Comparison of ENCODE assay signal across 1 cellular context in the genomic region with DNA sequence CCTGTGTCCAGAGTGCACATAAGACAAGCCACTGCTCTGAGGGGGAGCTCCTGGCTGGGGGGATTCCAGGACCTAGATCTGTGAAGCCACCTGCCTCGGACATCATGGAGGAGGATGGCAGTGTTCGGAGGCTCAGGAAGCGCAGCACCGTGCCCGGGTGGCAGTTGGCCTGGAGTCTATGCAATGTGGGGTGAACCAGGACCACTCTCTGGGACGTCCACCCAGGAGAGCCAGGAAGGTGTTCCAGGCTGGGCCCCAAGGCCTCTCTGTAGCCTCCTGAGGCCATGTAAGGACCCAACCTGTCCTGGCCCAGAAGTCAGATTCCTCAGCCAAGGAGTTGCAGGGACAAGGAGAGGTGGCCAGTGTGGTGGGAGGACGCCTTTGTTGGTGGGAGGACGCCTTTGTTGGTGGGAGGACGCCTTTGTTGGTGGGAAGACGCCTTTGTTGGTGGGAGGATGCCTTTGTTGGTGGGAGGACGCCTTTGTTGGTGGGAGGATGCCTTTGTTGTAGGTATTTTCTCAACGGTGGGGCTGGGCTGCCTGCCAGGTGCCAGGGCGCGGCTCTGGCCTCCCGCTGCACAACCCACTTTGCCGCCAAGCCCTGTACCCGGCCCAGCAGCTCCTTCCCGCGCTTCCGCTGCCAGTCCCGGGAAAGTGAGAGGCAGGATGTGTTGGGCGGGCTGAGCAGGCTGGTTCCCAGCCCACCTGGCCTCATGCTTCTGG.
TF ChIP-seq lines count a peak whose summit lies in the region.

No MANE protein-coding gene starts in this region.

TF ChIP-seq in HEK293, 187 proteins besides CTCF, POLR2A, EP300 and RAD21 (continued from another document):
- TF ChIP-seq, protein P1, sequence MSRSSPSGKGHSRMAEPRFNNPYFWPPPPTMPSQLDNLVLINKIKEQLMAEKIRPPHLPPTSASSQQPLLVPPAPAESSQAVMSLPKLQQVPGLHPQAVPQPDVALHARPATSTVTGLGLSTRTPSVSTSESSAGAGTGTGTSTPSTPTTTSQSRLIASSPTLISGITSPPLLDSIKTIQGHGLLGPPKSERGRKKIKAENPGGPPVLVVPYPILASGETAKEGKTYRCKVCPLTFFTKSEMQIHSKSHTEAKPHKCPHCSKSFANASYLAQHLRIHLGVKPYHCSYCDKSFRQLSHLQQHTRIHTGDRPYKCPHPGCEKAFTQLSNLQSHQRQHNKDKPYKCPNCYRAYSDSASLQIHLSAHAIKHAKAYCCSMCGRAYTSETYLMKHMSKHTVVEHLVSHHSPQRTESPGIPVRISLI (tag by site-specific recombination; IDR thresholded peaks at IDR 0.05) = no peak
- TF ChIP-seq WT1 (tag by site-specific recombination; IDR thresholded peaks at IDR 0.05) = 0 out of 2 replicates have a peak, but pooled peaks have one; percentile 24
- no peak for TF ChIP-seq ZNF791 (tag by site-specific recombination; IDR thresholded peaks at IDR 0.05)
- TF ChIP-seq ZBTB48 (tag by site-specific recombination; IDR thresholded peaks at IDR 0.05) = no peak
- no peak for TF ChIP-seq REPIN1 (tag by site-specific recombination; IDR thresholded peaks at IDR 0.05; ENCODE audit: low read depth)
- TF ChIP-seq ZNF626 (tag by site-specific recombination; IDR thresholded peaks at IDR 0.05) = no peak
- TF ChIP-seq ZNF266 (tag by site-specific recombination; IDR thresholded peaks at IDR 0.05; ENCODE audit: low read depth) = no peak
- TF ChIP-seq, protein P2, sequence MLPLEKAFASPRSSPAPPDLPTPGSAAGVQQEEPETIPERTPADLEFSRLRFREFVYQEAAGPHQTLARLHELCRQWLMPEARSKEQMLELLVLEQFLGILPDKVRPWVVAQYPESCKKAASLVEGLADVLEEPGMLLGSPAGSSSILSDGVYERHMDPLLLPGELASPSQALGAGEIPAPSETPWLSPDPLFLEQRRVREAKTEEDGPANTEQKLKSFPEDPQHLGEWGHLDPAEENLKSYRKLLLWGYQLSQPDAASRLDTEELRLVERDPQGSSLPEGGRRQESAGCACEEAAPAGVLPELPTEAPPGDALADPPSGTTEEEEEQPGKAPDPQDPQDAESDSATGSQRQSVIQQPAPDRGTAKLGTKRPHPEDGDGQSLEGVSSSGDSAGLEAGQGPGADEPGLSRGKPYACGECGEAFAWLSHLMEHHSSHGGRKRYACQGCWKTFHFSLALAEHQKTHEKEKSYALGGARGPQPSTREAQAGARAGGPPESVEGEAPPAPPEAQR (tag by site-specific recombination; IDR thresholded peaks at IDR 0.05) = no peak
- TF ChIP-seq KLF1 (tag by site-specific recombination; IDR thresholded peaks at IDR 0.05) = peak; percentile 99
- TF ChIP-seq GLI4 (tag by site-specific recombination; IDR thresholded peaks at IDR 0.05) = no peak
- TF ChIP-seq HOXA7 (CRISPR knock-in tag; IDR thresholded peaks at IDR 0.05; ENCODE audit: borderline replicate concordance) = no peak
- no peak for TF ChIP-seq ZNF521 (tag by site-specific recombination; IDR thresholded peaks at IDR 0.05)
- TF ChIP-seq EGR2 (tag by site-specific recombination; IDR thresholded peaks at IDR 0.05; ENCODE audit: low read depth) = peak; percentile 99
- TF ChIP-seq ZFHX2 (tag by site-specific recombination; conservative IDR thresholded peaks at IDR 0.05) = peak; percentile 97
- no peak for TF ChIP-seq TCF7L2 (IDR thresholded peaks at IDR 0.05; ENCODE audit: borderline replicate concordance, low read depth, low read length)
